ENCODE assay signal across 13 cellular contexts in the genomic region with DNA sequence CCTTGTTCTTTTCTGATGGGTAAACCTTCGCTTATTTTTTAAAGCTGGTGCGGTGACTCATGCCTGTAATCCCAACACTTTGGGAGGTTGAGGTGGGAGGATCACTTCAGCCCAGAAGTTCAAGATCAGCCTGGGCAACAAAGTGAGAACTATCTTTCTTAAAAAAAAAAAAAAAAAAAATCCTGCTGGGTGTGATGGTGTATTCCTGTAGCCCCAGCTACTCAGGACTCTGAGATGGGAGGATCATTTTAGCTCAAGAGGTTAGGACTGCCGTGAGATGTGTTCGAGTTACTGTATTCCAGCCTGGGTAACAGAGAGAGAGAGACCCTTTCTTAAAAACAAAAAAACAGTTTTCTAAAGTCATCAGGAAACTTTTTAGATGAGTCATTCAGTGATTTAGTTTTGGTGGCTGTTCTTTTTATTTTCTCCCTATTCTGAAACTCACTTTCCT. TPM values are rescaled to one million over a fixed set of nuclear protein-coding genes. Genes with fewer than 3 reads are reported as not detected.
A peak's percentile ranks its signal among the peaks of the same experiment; 100 is the strongest.
DNase-seq lines count a peak whose midpoint lies in the region; ATAC-seq and TF ChIP-seq lines count a peak whose summit lies in the region.
"Had no signal": no experiment of that assay in that cellular context is flagged by ENCODE, and none has a peak within 500 bp of the region (broad histone marks: within the 10 kb centered on the region; RNA-seq: fewer than 3 reads in every experiment).

No MANE protein-coding gene starts in this region.

- BruUV-seq in IMR-90 (replicated peaks; lab: Mats Ljungman, UMichigan): no TSS peak

- H3K27me3 ChIP-seq in IMR-90 (ENCODE audit: control insufficient read depth, insufficient read depth, low read length) (no peaks in the 10 kb centered on the region), adipocyte (replicated peaks; ENCODE audit: control insufficient read depth, insufficient read depth, low read length) (no peaks in the 10 kb centered on the region)

- peaks cover 6% of the 10 kb centered on the region for H3K9me1 ChIP-seq in IMR-90 (ENCODE audit: insufficient read depth, low read length)

- H3K23ac ChIP-seq in IMR-90 (ENCODE audit: low read depth, low read length): no peak overlapping the region

- H3K36me3 ChIP-seq in IMR-90 (ENCODE audit: control insufficient read depth, insufficient read depth, low read length): no peaks in the 10 kb centered on the region
- no peaks in the 10 kb centered on the region for H3K36me3 ChIP-seq in adipocyte (ENCODE audit: control insufficient read depth, insufficient read depth, low read length, severe bottlenecking)

- dilution Hi-C loops in IMR-90 (cut with HindIII; ENCODE audit: low sequenced_read_pairs, unreplicated experiment): no loop called here

- no peak overlapping the region for H3K56ac ChIP-seq in IMR-90 (ENCODE audit: extremely low read depth, insufficient read depth, low read length)

- peak overlapping the region; percentile 49; the same call in 1 of the 2 replicates for H3K27ac ChIP-seq in IMR-90 (ENCODE audit: insufficient read depth, low read length)

- H3K4me3 ChIP-seq in IMR-90 (ENCODE audit: insufficient read depth, low read depth, low read length): no peak overlapping the region
- peak overlapping the region; percentile 53 for H3K4me3 ChIP-seq in adipocyte (ENCODE audit: low read length)

- DNase-seq in EL (peak; percentile 26), IMR-90 (peak; percentile 26), adipocyte (ENCODE audit: low read depth) (peak; percentile 36), omental fat pad (ENCODE audit: low spot score) (no peak), NCI-H2107 treated with DMSO at 0.1 percent for 48 hours (lab: John Stamatoyannopoulos, UW; ENCODE audit: unreplicated experiment) (no peak), NCI-H2081 treated with DMSO at 0.1 percent for 48 hours (lab: John Stamatoyannopoulos, UW) (no peak), kidney tubule cell (ENCODE audit: low spot score) (no peak)
- DNase-seq: activated CD8-positive, alpha-beta memory T cell treated with anti-CD3 and anti-CD28 coated beads, Interleukin-2, amount 50 U/mL, for 48 hours; DMS79; islet precursor cell; naive thymus-derived CD4-positive, alpha-beta T cell; NCI-H2029; stimulated activated CD4-positive, alpha-beta T cell treated with anti-CD3 and anti-CD28 coated beads, Interleukin-12 subunit alpha, Interleukin-12 subunit beta, amount 100 ng/mL, for 4 hours had no signal

- 80% methylated on average over 1 of the region's 4 CpGs; no CpG with 5 or more reads in 1 of the 2 experiments for WGBS in IMR-90 (ENCODE audit: extremely low coverage in 2 of 2, insufficient read length in 1 of 2), 2 experiments

- peaks cover 20 to 46% of the 10 kb centered on the region in 2 experiments for H3K79me1 ChIP-seq in IMR-90 (ENCODE audit: low read depth in 1 of 2, low read length in 2 of 2)

- TF ChIP-seq CTCF in IMR-90 (conservative IDR thresholded peaks at IDR 0.05; ENCODE audit: low read depth, low read length): no peak
- no peak for TF ChIP-seq CTCF in omental fat pad (IDR thresholded peaks at IDR 0.05)

- in situ Hi-C loops in IMR-90 (cut with MboI; ENCODE audit: low sequenced_read_pairs): no loop called here

- H3K9ac ChIP-seq in IMR-90 (ENCODE audit: low read depth, low read length) (no peak overlapping the region), adipocyte (ENCODE audit: low read length) (peak overlapping the region; percentile 34)

- no peak overlapping the region for H4K5ac ChIP-seq in IMR-90 (ENCODE audit: low read depth, low read length)

- no peak overlapping the region for H2AFZ ChIP-seq in IMR-90 (replicated peaks; ENCODE audit: low read length, poor library complexity)

- TF ChIP-seq RAD21 in IMR-90 (IDR thresholded peaks at IDR 0.05; ENCODE audit: low read length): no peak

- POLR2A ChIA-PET in IMR-90 (lab: Charles Lee; ENCODE audit: unreplicated experiment): interaction anchor here (0.6 kb wide), 1 partner anchor 195 kb away, joined by 4 read pairs; no protein-coding TSS in a partner anchor

- no peak overlapping the region for H2AK9ac ChIP-seq in IMR-90 (replicated peaks; ENCODE audit: low read depth, low read length, poor library complexity)

- intact Hi-C loops in IMR-90 (cut with micrococcal nuclease): no loop called here

- no peak overlapping the region for H4K8ac ChIP-seq in IMR-90 (ENCODE audit: low read depth in 2 of 2, low read length in 2 of 2)

- H3K4me1 ChIP-seq in IMR-90 (ENCODE audit: control insufficient read depth, insufficient read depth, low read length) (peaks cover 6% of the 10 kb centered on the region), adipocyte (ENCODE audit: control insufficient read depth, insufficient read depth, low read length) (peaks cover 25% of the 10 kb centered on the region)

- no peak overlapping the region for H2BK20ac ChIP-seq in IMR-90 (ENCODE audit: low read depth, low read length)

- H4K20me1 ChIP-seq in IMR-90 (ENCODE audit: insufficient read depth, low read length): peaks cover 17% of the 10 kb centered on the region; the same call in 1 of the 2 replicates

- no peak overlapping the region for H2AK5ac ChIP-seq in IMR-90 (ENCODE audit: low read depth, low read length)

- no peak overlapping the region for H3K4ac ChIP-seq in IMR-90 (ENCODE audit: low read depth, low read length)

- no peak for TF ChIP-seq POLR2A in IMR-90 (IDR thresholded peaks at IDR 0.05; ENCODE audit: low read depth, low read length)

- H2BK120ac ChIP-seq in IMR-90 (ENCODE audit: low read depth, low read length): no peak overlapping the region

- no peak overlapping the region for H4K91ac ChIP-seq in IMR-90 (ENCODE audit: insufficient read depth, low read depth, low read length)

- no peaks in the 10 kb centered on the region for H3K9me3 ChIP-seq in IMR-90 (ENCODE audit: control insufficient read depth, insufficient read depth, low read length)
- H3K9me3 ChIP-seq in adipocyte (ENCODE audit: control insufficient read depth, low read length): no peaks in the 10 kb centered on the region

- peak overlapping the region; percentile 5 for H2BK5ac ChIP-seq in IMR-90 (ENCODE audit: low read depth, low read length, poor library complexity, severe bottlenecking)

- ATAC-seq in IMR-90 (ENCODE audit: low read depth) (peak; percentile 51), omental fat pad (ENCODE audit: low FRiP score) (peak; percentile 71)
- ATAC-seq: naive thymus-derived CD4-positive, alpha-beta T cell had no signal

- H3K14ac ChIP-seq in IMR-90 (replicated peaks; ENCODE audit: low read depth, low read length): no peak overlapping the region

- no peak overlapping the region for H3K18ac ChIP-seq in IMR-90 (ENCODE audit: low read depth, low read length)

- CTCF ChIA-PET in IMR-90 (lab: Yijun Ruan, JAX): interaction anchor here (0.5 kb wide), 1 partner anchor 31 kb away, joined by 3 read pairs; no protein-coding TSS in a partner anchor

- no peak overlapping the region for H2BK15ac ChIP-seq in IMR-90 (ENCODE audit: low read depth, low read length)

- peak overlapping the region; percentile 66; the same call in 1 of the 2 replicates for H3K4me2 ChIP-seq in IMR-90 (ENCODE audit: low read depth, low read length)

TF ChIP-seq in IMR-90, 13 proteins besides CTCF, POLR2A, EP300 and RAD21:
- no peak for TF ChIP-seq CEBPB (IDR thresholded peaks at IDR 0.05; ENCODE audit: low read depth, low read length)
- TF ChIP-seq MAFK (IDR thresholded peaks at IDR 0.05; ENCODE audit: low read depth, low read length): no peak
- TF ChIP-seq SMC3 (IDR thresholded peaks at IDR 0.05; ENCODE audit: low read depth, low read length): no peak
- TF ChIP-seq RFX5 (IDR thresholded peaks at IDR 0.05; ENCODE audit: low read depth, low read length): no peak
- no peak for TF ChIP-seq BHLHE40 (IDR thresholded peaks at IDR 0.05; ENCODE audit: low read depth, low read length)
- no peak for TF ChIP-seq ELK1 (IDR thresholded peaks at IDR 0.05; ENCODE audit: borderline replicate concordance, low read depth, low read length)
- TF ChIP-seq FOS (IDR thresholded peaks at IDR 0.05; ENCODE audit: low read depth, low read length): no peak
- TF ChIP-seq CHD1 (IDR thresholded peaks at IDR 0.05; ENCODE audit: low read depth, low read length): no peak
- TF ChIP-seq MAZ (IDR thresholded peaks at IDR 0.05; ENCODE audit: borderline replicate concordance, low read depth, low read length): no peak
- TF ChIP-seq, protein P1, sequence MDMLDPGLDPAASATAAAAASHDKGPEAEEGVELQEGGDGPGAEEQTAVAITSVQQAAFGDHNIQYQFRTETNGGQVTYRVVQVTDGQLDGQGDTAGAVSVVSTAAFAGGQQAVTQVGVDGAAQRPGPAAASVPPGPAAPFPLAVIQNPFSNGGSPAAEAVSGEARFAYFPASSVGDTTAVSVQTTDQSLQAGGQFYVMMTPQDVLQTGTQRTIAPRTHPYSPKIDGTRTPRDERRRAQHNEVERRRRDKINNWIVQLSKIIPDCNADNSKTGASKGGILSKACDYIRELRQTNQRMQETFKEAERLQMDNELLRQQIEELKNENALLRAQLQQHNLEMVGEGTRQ (IDR thresholded peaks at IDR 0.05; ENCODE audit: low read depth, low read length): no peak
- no peak for TF ChIP-seq MXI1 (IDR thresholded peaks at IDR 0.05; ENCODE audit: borderline replicate concordance, low read depth, low read length)
- no peak for TF ChIP-seq RCOR1 (IDR thresholded peaks at IDR 0.05; ENCODE audit: insufficient replicate concordance, low read length)
- TF ChIP-seq NFE2L2 (IDR thresholded peaks at IDR 0.05; ENCODE audit: low read depth, low read length): no peak

RNA-seq across cellular contexts. Expression of gene SLMAP, which starts 37.7 kb away (rescaled TPM):
- total RNA-seq in IMR-90 (2012; rRNA removed) (26.5 and 32.2 TPM in 2 replicates), omental fat pad (10 to 100 TPM; 42.7 to 72.7 (median 47.1) TPM)
- polyA plus RNA-seq in IMR-90 (2012; rRNA removed): 14.1 and 15.5 TPM in 2 replicates
- 5.0 and 19.4 TPM in 2 replicates for polyA plus RNA-seq in IMR-90 (2012; cell fraction: cytosol; rRNA removed)
- 10.6 and 24.7 TPM in 2 replicates for polyA plus RNA-seq in IMR-90 (2012; cell fraction: nucleus; rRNA removed; ENCODE audit: low replicate concordance)

Comparison
In these comparisons a context has a peak if more than half of its experiments do, and no peak if none do; other contexts are left out.
1. DNase-seq: peak in EL (single experiment), IMR-90 (single experiment) and adipocyte (single experiment); none in omental fat pad (single experiment), NCI-H2107 treated with DMSO at 0.1 percent for 48 hours (single experiment), NCI-H2081 treated with DMSO at 0.1 percent for 48 hours (single experiment) and kidney tubule cell (single experiment).